8 cellular contexts compared by ENCODE assay signal in genomic region chr19:3984584-3984907, GRCh38. TPM values are rescaled to one million over a fixed set of nuclear protein-coding genes. Genes with fewer than 3 reads are reported as not detected.
DNase-seq lines count a peak whose midpoint lies in the region; ATAC-seq and TF ChIP-seq lines count a peak whose summit lies in the region.

No MANE protein-coding gene starts in this region.

- peak overlapping the region; percentile 89 for H3K4me2 ChIP-seq in SK-N-SH

- peaks cover 55% of the 10 kb centered on the region for H3K36me3 Mint-ChIP-seq in activated naive CD8-positive, alpha-beta T cell treated with anti-CD3 and anti-CD28 coated beads, Interleukin-2, amount 50 U/mL, for 24 hours (ENCODE audit: low read depth)
- H3K36me3 Mint-ChIP-seq in immature natural killer cell, result peaks cover 0 to 27% (median 13%) of the 10 kb centered on the region in 3 donors

- POLR2A ChIA-PET in SK-N-SH (lab: Yijun Ruan, JAX), result interaction anchor here (1.2 to 6.8 kb wide), 7 partner anchors 9 to 117 kb away, joined by 3 to 60 read pairs (median 7); partner anchors contain the start of genes ATCAY, DAPK3, PIAS4 and ZBTB7A

- WGBS in SK-N-SH (ENCODE audit: low lambda C conversion rate), result 1% methylated on average over 10 of the region's 10 CpGs

- H3K79me2 ChIP-seq in SK-N-SH (ENCODE audit: insufficient read depth), result peaks cover 57% of the 10 kb centered on the region

- H3K4me3 Mint-ChIP-seq in activated naive CD8-positive, alpha-beta T cell treated with anti-CD3 and anti-CD28 coated beads, Interleukin-2, amount 50 U/mL, for 24 hours, result peak overlapping the region; percentile 98
- H3K4me3 Mint-ChIP-seq in immature natural killer cell, result peak overlapping the region; percentile 90 to 98 (median 98)

- H3K27ac ChIP-seq in SK-N-SH (ENCODE audit: low read depth in 2 of 2, low read length in 1 of 2) (peak overlapping the region; percentile 90 to 91), substantia nigra (ENCODE audit: low read depth, low read length, poor library complexity, severe bottlenecking) (peak overlapping the region; percentile 97)

- ATAC-seq in SK-N-SH treated with all-trans-retinoic acid at 6 μM for 48 hours (no peak), HG03196 (IDR thresholded peaks at IDR 0.05; ENCODE audit: unreplicated experiment) (no peak), GM18505 (IDR thresholded peaks at IDR 0.05; ENCODE audit: unreplicated experiment) (no peak)
- no peak for ATAC-seq in activated naive CD8-positive, alpha-beta T cell treated with anti-CD3 and anti-CD28 coated beads, Interleukin-2, amount 50 U/mL, for 24 hours

- H3K27me3 Mint-ChIP-seq in activated naive CD8-positive, alpha-beta T cell treated with anti-CD3 and anti-CD28 coated beads, Interleukin-2, amount 50 U/mL, for 24 hours, result peaks cover 1% of the 10 kb centered on the region
- peaks cover 22 to 46% (median 43%) of the 10 kb centered on the region in 3 donors for H3K27me3 Mint-ChIP-seq in immature natural killer cell (ENCODE audit: low read depth in 3 of 3)

- peaks cover 48% of the 10 kb centered on the region for H3F3A ChIP-seq in SK-N-SH (replicated peaks; ENCODE audit: insufficient read depth)

- no peak for DNase-seq in SK-N-SH
- DNase-seq in activated naive CD8-positive, alpha-beta T cell treated with anti-CD3 and anti-CD28 coated beads, Interleukin-2, amount 50 U/mL, for 24 hours, result no peak
- peak in 1 of 3 donors; percentile 6 for DNase-seq in immature natural killer cell
- DNase-seq in substantia nigra (lab: John Stamatoyannopoulos, UW), result peak in 2 of 49 donors; percentile 65 to 67
- no peak for DNase-seq in DMS53 treated with DMSO at 0.1 percent for 48 hours (lab: John Stamatoyannopoulos, UW; ENCODE audit: unreplicated experiment)

- H3K27me3 ChIP-seq in SK-N-SH (ENCODE audit: insufficient read depth), result no peaks in the 10 kb centered on the region

- peaks cover 15 to 37% of the 10 kb centered on the region in 2 experiments for H3K4me1 ChIP-seq in SK-N-SH (ENCODE audit: control insufficient read depth in 1 of 2, insufficient read depth in 2 of 2, low read depth in 1 of 2, low read length in 1 of 2)

- TF ChIP-seq EP300 in SK-N-SH (IDR thresholded peaks at IDR 0.05; ENCODE audit: borderline replicate concordance in 1 of 2, low read depth in 1 of 2, low read length in 1 of 2), result no peak

- H3K36me3 ChIP-seq in SK-N-SH (replicated peaks in 1 of 2; ENCODE audit: control insufficient read depth in 1 of 2, insufficient read depth in 2 of 2, low read length in 1 of 2), result peaks cover 49 to 51% of the 10 kb centered on the region in 2 experiments

- peak overlapping the region; percentile 91 to 99 for H3K4me3 ChIP-seq in SK-N-SH (ENCODE audit: low read depth in 2 of 2, low read length in 1 of 2)

- H3K9me2 ChIP-seq in SK-N-SH, result no peaks in the 10 kb centered on the region

- CTCF ChIA-PET in SK-N-SH (lab: Yijun Ruan, JAX), result interaction anchor here (1.3 to 1.6 kb wide), 2 partner anchors 9 to 15 kb away, joined by 3 to 5 read pairs; no protein-coding TSS in a partner anchor

- no peaks in the 10 kb centered on the region for H3K9me3 ChIP-seq in SK-N-SH

- no peak for TF ChIP-seq RAD21 in SK-N-SH (IDR thresholded peaks at IDR 0.05; ENCODE audit: low read length)

- H4K20me1 ChIP-seq in SK-N-SH (ENCODE audit: insufficient read depth), result peaks cover 56% of the 10 kb centered on the region

- H2AFZ ChIP-seq in SK-N-SH (ENCODE audit: low read depth), result no peak overlapping the region

- no peak for TF ChIP-seq CTCF in SK-N-SH (IDR thresholded peaks at IDR 0.05)

- no peaks in the 10 kb centered on the region for H3K9me3 Mint-ChIP-seq in activated naive CD8-positive, alpha-beta T cell treated with anti-CD3 and anti-CD28 coated beads, Interleukin-2, amount 50 U/mL, for 24 hours
- no peaks in the 10 kb centered on the region for H3K9me3 Mint-ChIP-seq in immature natural killer cell

- peak overlapping the region; percentile 91 for H3K9ac ChIP-seq in SK-N-SH

- H3K4me1 Mint-ChIP-seq in activated naive CD8-positive, alpha-beta T cell treated with anti-CD3 and anti-CD28 coated beads, Interleukin-2, amount 50 U/mL, for 24 hours, result peaks cover 69% of the 10 kb centered on the region
- peaks cover 45 to 51% of the 10 kb centered on the region in 2 donors for H3K4me1 Mint-ChIP-seq in immature natural killer cell

- no peak for TF ChIP-seq POLR2A in GM18505 (IDR thresholded peaks at IDR 0.05; ENCODE audit: borderline replicate concordance, extremely low read depth, insufficient read depth, insufficient read length)

- H3K27ac Mint-ChIP-seq in activated naive CD8-positive, alpha-beta T cell treated with anti-CD3 and anti-CD28 coated beads, Interleukin-2, amount 50 U/mL, for 24 hours, result peak overlapping the region; percentile 98
- H3K27ac Mint-ChIP-seq in immature natural killer cell, result peak overlapping the region; percentile 92 to 97 (median 96)

TF ChIP-seq in SK-N-SH, 30 proteins besides CTCF, POLR2A, EP300 and RAD21:
- no peak for TF ChIP-seq USF2 (IDR thresholded peaks at IDR 0.05; ENCODE audit: borderline replicate concordance, low read depth, low read length)

TF ChIP-seq in SK-N-SH treated with all-trans-retinoic acid at 6 μM for 48 hours, 23 proteins besides CTCF, POLR2A, EP300 and RAD21:
- TF ChIP-seq SNAI2 (CRISPR knock-in tag; IDR thresholded peaks at IDR 0.05), result no peak
- TF ChIP-seq ZFP3 (CRISPR knock-in tag; IDR thresholded peaks at IDR 0.05), result no peak
- no peak for TF ChIP-seq TCF4 (CRISPR knock-in tag; IDR thresholded peaks at IDR 0.05; ENCODE audit: borderline replicate concordance)
- TF ChIP-seq RARB (CRISPR knock-in tag; IDR thresholded peaks at IDR 0.05), result no peak
- no peak for TF ChIP-seq POU6F1 (CRISPR knock-in tag; IDR thresholded peaks at IDR 0.05; ENCODE audit: borderline replicate concordance, low read depth)
- no peak for TF ChIP-seq TOX (CRISPR knock-in tag; IDR thresholded peaks at IDR 0.05; ENCODE audit: borderline replicate concordance)
TF ChIP-seq in SK-N-SH treated with all-trans-retinoic acid at 6 μM for 48 hours: peak in this region for 0.

RNA-seq across cellular contexts. Expression of gene EEF2, which starts 0.7 kb away (rescaled TPM):
- polyA plus RNA-seq in SK-N-SH (2012; rRNA removed) (1,295 and 1,553 TPM in 2 replicates), immature natural killer cell (100 to 1,000 TPM; 167 to 381 (median 325) TPM)
- 756 and 1,170 TPM in 2 replicates for polyA plus RNA-seq in SK-N-SH (2012; cell fraction: cytosol; rRNA removed)
- polyA plus RNA-seq in SK-N-SH (2012; cell fraction: nucleus; rRNA removed), result 816 and 855 TPM in 2 replicates

RNA-seq across cellular contexts. Expression of gene DAPK3, which starts 13.6 kb away (rescaled TPM):
- polyA plus RNA-seq in SK-N-SH (2012; rRNA removed) (118 and 142 TPM in 2 replicates), immature natural killer cell (10 to 100 TPM; 28.3 to 45.3 (median 29.6) TPM)
- 67.8 and 92.3 TPM in 2 replicates for polyA plus RNA-seq in SK-N-SH (2012; cell fraction: cytosol; rRNA removed)
- polyA plus RNA-seq in SK-N-SH (2012; cell fraction: nucleus; rRNA removed), result 184 and 238 TPM in 2 replicates

RNA-seq across cellular contexts. Expression of gene PIAS4, which starts 23.0 kb away (rescaled TPM):
- polyA plus RNA-seq in SK-N-SH (2012; rRNA removed) (7.7 and 14.1 TPM in 2 replicates), immature natural killer cell (1 to 10 TPM; 6.1 to 8.5 (median 7.3) TPM)
- 4.8 and 7.9 TPM in 2 replicates for polyA plus RNA-seq in SK-N-SH (2012; cell fraction: cytosol; rRNA removed)
- 17.7 and 23.8 TPM in 2 replicates for polyA plus RNA-seq in SK-N-SH (2012; cell fraction: nucleus; rRNA removed)

RNA-seq across cellular contexts. Expression of gene NMRK2, which starts 51.7 kb away (rescaled TPM):
- not detected in 2 replicates for polyA plus RNA-seq in SK-N-SH (2012; rRNA removed)
- not detected in 2 replicates for polyA plus RNA-seq in SK-N-SH (2012; cell fraction: cytosol; rRNA removed)
- polyA plus RNA-seq in SK-N-SH (2012; cell fraction: nucleus; rRNA removed), result not detected in 2 replicates
- not detected for polyA plus RNA-seq in immature natural killer cell
